In genomic region chr17:67374329-67375053, GRCh38 we compare ENCODE assay signal across 8 cellular contexts. TPM values are rescaled to one million over a fixed set of nuclear protein-coding genes. Genes with fewer than 3 reads are reported as not detected.
A peak's percentile ranks its signal among the peaks of the same experiment; 100 is the strongest.
DNase-seq lines count a peak whose midpoint lies in the region; ATAC-seq and TF ChIP-seq lines count a peak whose summit lies in the region.

No MANE protein-coding gene starts in this region.

- no peaks in the 10 kb centered on the region for H3K9me3 ChIP-seq in CD4-positive, CD25-positive, alpha-beta regulatory T cell (ENCODE audit: control insufficient read depth in 2 of 2, low read length in 2 of 2)
- H3K9me3 ChIP-seq in prostate gland (no peaks in the 10 kb centered on the region), uterus (no peaks in the 10 kb centered on the region)

- intact Hi-C loops in Right ventricle myocardium inferior (cut with DNase I) (loop anchor here (1.0 to 5.0 kb wide), 3 partner anchors 118 to 315 kb away; no protein-coding TSS in a partner anchor), prostate gland (cut with DNase I) (loop anchor here (5.0 to 10.0 kb wide), 2 partner anchors 313 to 450 kb away; partner anchors contain the start of gene BPTF), uterus (cut with DNase I; ENCODE audit: low total_unique reads) (loop anchor here (5.0 kb wide), 1 partner anchor 313 kb away; no protein-coding TSS in a partner anchor)

- H3K4me3 Mint-ChIP-seq in CD4-positive, CD25-positive, alpha-beta regulatory T cell: peak overlapping the region; percentile 55 to 96 (median 73)
- H3K4me3 Mint-ChIP-seq in activated naive CD4-positive, alpha-beta T cell treated with anti-CD3 and anti-CD28 coated beads, Interleukin-2, amount 50 U/mL, for 24 hours: peak overlapping the region; percentile 54

- no peak overlapping the region for H3K4me3 ChIP-seq in CD4-positive, CD25-positive, alpha-beta regulatory T cell (ENCODE audit: low read depth, low read length)
- H3K4me3 ChIP-seq in prostate gland: no peak overlapping the region
- H3K4me3 ChIP-seq in uterus: no peak overlapping the region

- peaks cover 26% of the 10 kb centered on the region for H3K4me1 ChIP-seq in CD4-positive, CD25-positive, alpha-beta regulatory T cell (ENCODE audit: control insufficient read depth, insufficient read depth, low read length, poor library complexity, severe bottlenecking)
- H3K4me1 ChIP-seq in prostate gland (replicated peaks) (peaks cover 9% of the 10 kb centered on the region), uterus (no peaks in the 10 kb centered on the region)

- 14% methylated on average over 12 of the region's 12 CpGs for WGBS in prostate gland

- H3K27ac ChIP-seq in CD4-positive, CD25-positive, alpha-beta regulatory T cell (ENCODE audit: insufficient read depth, low read length, poor library complexity, severe bottlenecking): no peak overlapping the region
- no peak overlapping the region for H3K27ac ChIP-seq in prostate gland
- H3K27ac ChIP-seq in uterus: no peak overlapping the region

- TF ChIP-seq CTCF in prostate gland (IDR thresholded peaks at IDR 0.05) (peak; percentile 34 to 83 (median 80)), uterus (IDR thresholded peaks at IDR 0.05) (peak; percentile 70 to 76 (median 74))

- no peaks in the 10 kb centered on the region for H3K9me3 Mint-ChIP-seq in CD4-positive, CD25-positive, alpha-beta regulatory T cell
- no peaks in the 10 kb centered on the region for H3K9me3 Mint-ChIP-seq in activated naive CD4-positive, alpha-beta T cell treated with anti-CD3 and anti-CD28 coated beads, Interleukin-2, amount 50 U/mL, for 24 hours

- ATAC-seq in CD4-positive, CD25-positive, alpha-beta regulatory T cell (ENCODE audit: low read depth in 2 of 2): peak; percentile 49 to 59
- peak; percentile 37 for ATAC-seq in GM21723 (IDR thresholded peaks at IDR 0.05; ENCODE audit: unreplicated experiment)
- ATAC-seq in Right ventricle myocardium inferior: peak; percentile 61

- TF ChIP-seq POLR2A in prostate gland (IDR thresholded peaks at IDR 0.05) (no peak), uterus (IDR thresholded peaks at IDR 0.05) (no peak)

- H3K27me3 ChIP-seq in CD4-positive, CD25-positive, alpha-beta regulatory T cell (ENCODE audit: control insufficient read depth, insufficient read depth, low read length): no peaks in the 10 kb centered on the region
- H3K27me3 ChIP-seq in prostate gland (replicated peaks; ENCODE audit: insufficient read depth) (no peaks in the 10 kb centered on the region), uterus (no peaks in the 10 kb centered on the region)

- peaks cover 5% of the 10 kb centered on the region for H3K27me3 Mint-ChIP-seq in CD4-positive, CD25-positive, alpha-beta regulatory T cell
- no peaks in the 10 kb centered on the region for H3K27me3 Mint-ChIP-seq in activated naive CD4-positive, alpha-beta T cell treated with anti-CD3 and anti-CD28 coated beads, Interleukin-2, amount 50 U/mL, for 24 hours

- peak overlapping the region; percentile 18 to 81 (median 47) for H3K27ac Mint-ChIP-seq in CD4-positive, CD25-positive, alpha-beta regulatory T cell
- H3K27ac Mint-ChIP-seq in activated naive CD4-positive, alpha-beta T cell treated with anti-CD3 and anti-CD28 coated beads, Interleukin-2, amount 50 U/mL, for 24 hours: peak overlapping the region; percentile 56

- H3K4me1 Mint-ChIP-seq in CD4-positive, CD25-positive, alpha-beta regulatory T cell: peaks cover 0 to 30% (median 21%) of the 10 kb centered on the region in 4 donors
- peaks cover 28% of the 10 kb centered on the region for H3K4me1 Mint-ChIP-seq in activated naive CD4-positive, alpha-beta T cell treated with anti-CD3 and anti-CD28 coated beads, Interleukin-2, amount 50 U/mL, for 24 hours

- H3K36me3 Mint-ChIP-seq in CD4-positive, CD25-positive, alpha-beta regulatory T cell: no peaks in the 10 kb centered on the region
- H3K36me3 Mint-ChIP-seq in activated naive CD4-positive, alpha-beta T cell treated with anti-CD3 and anti-CD28 coated beads, Interleukin-2, amount 50 U/mL, for 24 hours: no peaks in the 10 kb centered on the region

- peak; percentile 75 to 90 (median 85) for DNase-seq in CD4-positive, CD25-positive, alpha-beta regulatory T cell
- DNase-seq in NCI-H1436 treated with DMSO at 0.1 percent for 48 hours (lab: John Stamatoyannopoulos, UW) (peak; percentile 76), SW 1271 (lab: John Stamatoyannopoulos, UW) (peak; percentile 37 to 91), Right ventricle myocardium inferior (ENCODE audit: missing footprints) (peak; percentile 98), prostate gland (ENCODE audit: low spot score) (peak; percentile 87), uterus (peak; percentile 74 to 79)

- no peaks in the 10 kb centered on the region for H3K36me3 ChIP-seq in CD4-positive, CD25-positive, alpha-beta regulatory T cell (ENCODE audit: control insufficient read depth, insufficient read depth, low read length)
- H3K36me3 ChIP-seq in prostate gland (no peaks in the 10 kb centered on the region), uterus (no peaks in the 10 kb centered on the region)

RNA-seq across cellular contexts. Expression of gene PITPNC1, which starts 2.6 kb away (rescaled TPM):
- 47.9 TPM for total RNA-seq in CD4-positive, CD25-positive, alpha-beta regulatory T cell
- polyA plus RNA-seq in CD4-positive, CD25-positive, alpha-beta regulatory T cell: 10 to 100 TPM; 27.3 to 39.5 (median 39.0) TPM
- total RNA-seq in Right ventricle myocardium inferior (13.8 TPM), prostate gland (10 to 100 TPM; 10.1 to 12.9 TPM), uterus (10 to 100 TPM in 2 of 4 donors, 1 to 10 TPM in 2; 4.1 to 45.1 (median 8.7) TPM)

RNA-seq across cellular contexts. Expression of gene PSMD12, which starts 8.1 kb away (rescaled TPM):
- total RNA-seq in CD4-positive, CD25-positive, alpha-beta regulatory T cell: 44.2 TPM
- 10 to 100 TPM; 31.7 to 42.7 (median 37.0) TPM for polyA plus RNA-seq in CD4-positive, CD25-positive, alpha-beta regulatory T cell
- 45.5 TPM for total RNA-seq in Right ventricle myocardium inferior
- 10 to 100 TPM; 19.8 to 24.0 TPM for total RNA-seq in prostate gland
- total RNA-seq in uterus: 10 to 100 TPM; 10.5 to 55.6 (median 24.9) TPM
